In genomic region chr7:73850781-73851207, GRCh38 we compare ENCODE assay signal across 9 cellular contexts. TPM values are rescaled to one million over a fixed set of nuclear protein-coding genes. Genes with fewer than 3 reads are reported as not detected.
DNase-seq lines count a peak whose midpoint lies in the region; ATAC-seq, FAIRE-seq and TF ChIP-seq lines count a peak whose summit lies in the region.
"Had no signal": no experiment of that assay in that cellular context is flagged by ENCODE, and none has a peak within 500 bp of the region (broad histone marks: within the 10 kb centered on the region; RNA-seq: fewer than 3 reads in every experiment).

No MANE protein-coding gene starts in this region.

- DNase-seq in A172 (ENCODE audit: low spot score) (peak; percentile 99), HTR-8/SVneo (ENCODE audit: insufficient read length, low spot score) (peak; percentile 71), ascending aorta (ENCODE audit: low spot score in 2 of 2) (peak in 1 of 2 donors; percentile 79), kidney glomerular epithelial cell (lab: John Stamatoyannopoulos, UW) (peak; percentile 98), retina (no peak), GM19239 (ENCODE audit: insufficient read length, low spot score) (no peak)
- DNase-seq: KG1 had no signal

- H3K27me3 ChIP-seq in ascending aorta, result no peaks in the 10 kb centered on the region

- intact Hi-C loops in ascending aorta (cut with DNase I), result loop anchor here (1.0 to 5.0 kb wide), 2 partner anchors 8 to 113 kb away; partner anchors contain the start of genes ABHD11 and METTL27

- H3K9me3 ChIP-seq in ascending aorta, result no peaks in the 10 kb centered on the region

- no peaks in the 10 kb centered on the region for H3K36me3 ChIP-seq in ascending aorta

- H3K27ac ChIP-seq in ascending aorta, result peak overlapping the region; percentile 68 to 82

- ATAC-seq in GM21717 (IDR thresholded peaks at IDR 0.05; ENCODE audit: unreplicated experiment) (no peak), GM21723 (IDR thresholded peaks at IDR 0.05; ENCODE audit: unreplicated experiment) (no peak)

- FAIRE-seq in HTR-8/SVneo (lab: Jason Lieb, UNC) (no peak), GM19239 (lab: Jason Lieb, UNC) (no peak)

- no peak overlapping the region for H3K4me3 ChIP-seq in ascending aorta

- peaks cover 0 to 9% of the 10 kb centered on the region in 2 donors for H3K4me1 ChIP-seq in ascending aorta

- no peak for TF ChIP-seq CTCF in ascending aorta (IDR thresholded peaks at IDR 0.05)

RNA-seq across cellular contexts. Expression of gene METTL27, which starts 8.5 kb away (rescaled TPM):
- 2.3 and 3.1 TPM in 2 replicates for total RNA-seq in A172 (2014; rRNA removed; shearing (Covaris generic))
- not detected for total RNA-seq in ascending aorta

RNA-seq across cellular contexts. Expression of gene TMEM270, which starts 10.2 kb away (rescaled TPM):
- 0.52 and 1.7 TPM in 2 replicates for total RNA-seq in A172 (2014; rRNA removed; shearing (Covaris generic))
- not detected for total RNA-seq in ascending aorta

RNA-seq across cellular contexts. Expression of gene CLDN4, which starts 20.0 kb away (rescaled TPM):
- 31.4 and 35.4 TPM in 2 replicates for total RNA-seq in A172 (2014; rRNA removed; shearing (Covaris generic))
- 0.21 TPM for total RNA-seq in ascending aorta

Comparison
In these comparisons a context has a peak if more than half of its experiments do, and no peak if none do; other contexts are left out.
1. DNase-seq: peak in A172 (single experiment), HTR-8/SVneo (single experiment) and kidney glomerular epithelial cell (single experiment); none in retina (single experiment) and GM19239 (single experiment).
2. RNA of gene CLDN4, which starts 20.0 kb away (total RNA-seq): 31.4 to 35.4 TPM in A172; 0.21 TPM in ascending aorta (single experiment); every median in the first group is over 10 times any median in the second.